ENCODE assay signal across 1 cellular context in genomic region chr3:111999924-112000835, GRCh38.
TF ChIP-seq lines count a peak whose summit lies in the region.

No MANE protein-coding gene starts in this region.

TF ChIP-seq in endothelial cell of umbilical vein, 7 proteins besides CTCF, POLR2A, EP300 and RAD21:
- TF ChIP-seq FOS (IDR thresholded peaks at IDR 0.05; ENCODE audit: borderline replicate concordance, insufficient read depth, low read length) (no peak), POLR2AphosphoS5 (IDR thresholded peaks at IDR 0.05; ENCODE audit: insufficient read depth, low read depth, low read length) (no peak)
